Comparison of ENCODE assay signal across 25 cellular contexts in genomic region chr17:17963694-17964436, GRCh38. TPM values are rescaled to one million over a fixed set of nuclear protein-coding genes. Genes with fewer than 3 reads are reported as not detected.
DNase-seq lines count a peak whose midpoint lies in the region; ATAC-seq and TF ChIP-seq lines count a peak whose summit lies in the region.
"Had no signal": no experiment of that assay in that cellular context is flagged by ENCODE, and none has a peak within 500 bp of the region (broad histone marks: within the 10 kb centered on the region; RNA-seq: fewer than 3 reads in every experiment).

No MANE protein-coding gene starts in this region.

- peak overlapping the region; percentile 10; the same call in 1 of the 2 replicates for H3K4me2 ChIP-seq in KMS-11
- no peak overlapping the region for H3K4me2 ChIP-seq in smooth muscle cell
- H3K4me2 ChIP-seq: GM23338 had no signal

- peaks cover 15% of the 10 kb centered on the region for H3F3A ChIP-seq in smooth muscle cell (ENCODE audit: low read depth)

- no peaks in the 10 kb centered on the region for H3K9me3 Mint-ChIP-seq in CD4-positive, alpha-beta memory T cell
- H3K9me3 Mint-ChIP-seq in dendritic cell treated with granulocyte-macrophage colony-stimulating factor and Interleukin-4, amounts not matched to agents 40 ng/mL and 50 ng/mL, for 4 days: no peaks in the 10 kb centered on the region
- H3K9me3 Mint-ChIP-seq: CD14-positive monocyte, endodermal cell, GM23338 had no signal

- H3K4me1 ChIP-seq in CD4-positive, alpha-beta memory T cell (ENCODE audit: insufficient read depth, low read length): peaks cover 40% of the 10 kb centered on the region
- peaks cover 44% of the 10 kb centered on the region for H3K4me1 ChIP-seq in KMS-11 (ENCODE audit: low read depth, poor library complexity, severe bottlenecking)
- peaks cover 6% of the 10 kb centered on the region for H3K4me1 ChIP-seq in smooth muscle cell (ENCODE audit: low read depth)
- H3K4me1 ChIP-seq in thyroid gland: peaks cover 33 to 41% of the 10 kb centered on the region in 2 donors

- TF ChIP-seq CTCF in KMS-11 (conservative IDR thresholded peaks at IDR 0.05; ENCODE audit: low read depth, low read length) (no peak), smooth muscle cell (IDR thresholded peaks at IDR 0.05; ENCODE audit: borderline replicate concordance, insufficient read depth, poor library complexity, severe bottlenecking) (no peak), thyroid gland (IDR thresholded peaks at IDR 0.05) (no peak)

- H3K9ac ChIP-seq in KMS-11: no peak overlapping the region
- H3K9ac ChIP-seq in smooth muscle cell (ENCODE audit: low read depth): no peak overlapping the region

- no peak overlapping the region for H3K4me3 ChIP-seq in CD4-positive, alpha-beta memory T cell (ENCODE audit: low read length in 2 of 2)
- H3K4me3 ChIP-seq in KMS-11 (IDR thresholded peaks at IDR 0.05; ENCODE audit: insufficient read depth, low read depth, low read length) (no peak overlapping the region), smooth muscle cell (no peak overlapping the region), thyroid gland (replicated peaks in 1 of 3) (no peak overlapping the region)
- H3K4me3 ChIP-seq: GM23338, prostate gland, sigmoid colon, SJCRH30, transverse colon had no signal

- no peaks in the 10 kb centered on the region for H3K36me3 ChIP-seq in CD4-positive, alpha-beta memory T cell (ENCODE audit: insufficient read depth, low read length)
- no peaks in the 10 kb centered on the region for H3K36me3 ChIP-seq in KMS-11 (ENCODE audit: insufficient read depth)
- H3K36me3 ChIP-seq in smooth muscle cell (ENCODE audit: low read depth): no peaks in the 10 kb centered on the region
- H3K36me3 ChIP-seq in thyroid gland: no peaks in the 10 kb centered on the region
- H3K36me3 ChIP-seq: prostate gland, sigmoid colon, SJCRH30, transverse colon had no signal

- WGBS in smooth muscle cell (ENCODE audit: low lambda C conversion rate): 79% methylated on average over 7 of the region's 7 CpGs
- 84 to 88% methylated on average over 7 of the region's 7 CpGs for WGBS in thyroid gland, 2 donors

- peaks cover 4 to 10% of the 10 kb centered on the region in 2 donors for H3K36me3 Mint-ChIP-seq in CD4-positive, alpha-beta memory T cell
- no peaks in the 10 kb centered on the region for H3K36me3 Mint-ChIP-seq in dendritic cell treated with granulocyte-macrophage colony-stimulating factor and Interleukin-4, amounts not matched to agents 40 ng/mL and 50 ng/mL, for 4 days (ENCODE audit: low read depth)

- TF ChIP-seq POLR2A in thyroid gland (IDR thresholded peaks at IDR 0.05): no peak

- H3K79me2 ChIP-seq in KMS-11 (ENCODE audit: insufficient read depth, low read depth) (no peaks in the 10 kb centered on the region), smooth muscle cell (ENCODE audit: low read depth) (peaks cover 88% of the 10 kb centered on the region)

- H4K20me1 ChIP-seq in KMS-11 (ENCODE audit: insufficient read depth) (no peaks in the 10 kb centered on the region), smooth muscle cell (ENCODE audit: low read depth) (peaks cover 71% of the 10 kb centered on the region)

- no peak overlapping the region for H3K27ac ChIP-seq in CD4-positive, alpha-beta memory T cell (ENCODE audit: low read depth, low read length)
- H3K27ac ChIP-seq in KMS-11 (no peak overlapping the region), smooth muscle cell (ENCODE audit: low read depth) (peak overlapping the region; percentile 24), thyroid gland (no peak overlapping the region)
- H3K27ac ChIP-seq: prostate gland, sigmoid colon, SJCRH30, transverse colon had no signal

- POLR2A ChIA-PET in CD4-positive, alpha-beta memory T cell (lab: Charles Lee; ENCODE audit: partially characterized antibody): interaction anchor here (1.2 kb wide), 1 partner anchor 8 kb away, joined by 3 read pairs; the partner anchor contains the start of gene TOM1L2

- no peaks in the 10 kb centered on the region for H3K27me3 Mint-ChIP-seq in CD4-positive, alpha-beta memory T cell
- H3K27me3 Mint-ChIP-seq in dendritic cell treated with granulocyte-macrophage colony-stimulating factor and Interleukin-4, amounts not matched to agents 40 ng/mL and 50 ng/mL, for 4 days: no peaks in the 10 kb centered on the region
- H3K27me3 Mint-ChIP-seq: naive B cell had no signal

- H3K27me3 ChIP-seq in CD4-positive, alpha-beta memory T cell (ENCODE audit: insufficient read depth, low read length): no peaks in the 10 kb centered on the region
- H3K27me3 ChIP-seq in KMS-11 (ENCODE audit: insufficient read depth, low read depth) (no peaks in the 10 kb centered on the region), smooth muscle cell (ENCODE audit: low read depth) (no peaks in the 10 kb centered on the region), thyroid gland (no peaks in the 10 kb centered on the region)
- H3K27me3 ChIP-seq: sigmoid colon, SJCRH30, transverse colon had no signal

- peak overlapping the region in 4 of 7 donors; percentile 0 to 58 (median 28) for H3K27ac Mint-ChIP-seq in CD4-positive, alpha-beta memory T cell
- peak overlapping the region; percentile 14 for H3K27ac Mint-ChIP-seq in dendritic cell treated with granulocyte-macrophage colony-stimulating factor and Interleukin-4, amounts not matched to agents 40 ng/mL and 50 ng/mL, for 4 days
- H3K27ac Mint-ChIP-seq: endodermal cell, GM23338 had no signal

- intact Hi-C loops in CD4-positive, alpha-beta memory T cell (cut with micrococcal nuclease): no loop called here
- intact Hi-C loops in dendritic cell treated with granulocyte-macrophage colony-stimulating factor and Interleukin-4, amounts not matched to agents 40 ng/mL and 50 ng/mL, for 4 days (cut with micrococcal nuclease): no loop called here
- intact Hi-C loops in thyroid gland (cut with DNase I): no loop called here

- H3K4me1 Mint-ChIP-seq in CD4-positive, alpha-beta memory T cell: peaks cover 45 to 66% (median 58%) of the 10 kb centered on the region in 4 donors
- peaks cover 33% of the 10 kb centered on the region for H3K4me1 Mint-ChIP-seq in dendritic cell treated with granulocyte-macrophage colony-stimulating factor and Interleukin-4, amounts not matched to agents 40 ng/mL and 50 ng/mL, for 4 days (ENCODE audit: low read depth)

- H3K4me3 Mint-ChIP-seq in CD4-positive, alpha-beta memory T cell: no peak overlapping the region
- H3K4me3 Mint-ChIP-seq in dendritic cell treated with granulocyte-macrophage colony-stimulating factor and Interleukin-4, amounts not matched to agents 40 ng/mL and 50 ng/mL, for 4 days: no peak overlapping the region
- H3K4me3 Mint-ChIP-seq: CD14-positive monocyte, endodermal cell, GM23338, naive B cell had no signal

- H2AFZ ChIP-seq in KMS-11 (ENCODE audit: low read depth) (no peak overlapping the region), smooth muscle cell (ENCODE audit: low read depth) (no peak overlapping the region)
- H2AFZ ChIP-seq: GM23338 had no signal

- no peak for DNase-seq in CD4-positive, alpha-beta memory T cell
- DNase-seq in smooth muscle cell (lab: John Stamatoyannopoulos, UW; ENCODE audit: unreplicated experiment) (no peak), thyroid gland (no peak), T1000 (lab: John Stamatoyannopoulos, UW) (no peak)
- DNase-seq: activated CD4-positive, alpha-beta T cell treated with anti-CD3 and anti-CD28 coated beads for 48 hours; activated gamma-delta T cell; endodermal cell; foreskin fibroblast; KBM-7; naive B cell; NCI-H1417; NCI-H2029; NCI-H2227 treated with DMSO at 0.1 percent for 48 hours; sigmoid colon; SJCRH30; stimulated activated CD4-positive, alpha-beta T cell treated with anti-CD3 and anti-CD28 coated beads, Interleukin-4, amount 100 ng/mL, for 24 hours; SW 1271; T-helper 9 cell; transverse colon had no signal

- no peaks in the 10 kb centered on the region for H3K9me3 ChIP-seq in CD4-positive, alpha-beta memory T cell (ENCODE audit: control insufficient read depth in 1 of 2, low read length in 2 of 2)
- H3K9me3 ChIP-seq in smooth muscle cell (replicated peaks; ENCODE audit: low read depth) (no peaks in the 10 kb centered on the region), thyroid gland (no peaks in the 10 kb centered on the region)
- H3K9me3 ChIP-seq: prostate gland, sigmoid colon, SJCRH30, transverse colon had no signal

- CTCF ChIA-PET in CD4-positive, alpha-beta memory T cell (lab: Charles Lee; ENCODE audit: partially characterized antibody): no interaction called here

- ATAC-seq in HG02642 (IDR thresholded peaks at IDR 0.05; ENCODE audit: poor library complexity, unreplicated experiment): no peak
- ATAC-seq: GM23338 had no signal

RNA-seq across cellular contexts. Expression of gene TOM1L2, which starts 8.3 kb away (rescaled TPM):
- 10 to 100 TPM; 59.4 to 63.1 TPM for total RNA-seq in CD4-positive, alpha-beta memory T cell
- polyA plus RNA-seq in CD4-positive, alpha-beta memory T cell: 10 to 100 TPM in 1 of 2 donors, 1 to 10 TPM in 1; 1.6 to 12.0 TPM
- total RNA-seq in smooth muscle cell (27.0 and 27.3 TPM in 2 replicates), thyroid gland (100 to 1,000 TPM; 138 to 881 (median 257) TPM)
- polyA plus RNA-seq in smooth muscle cell: 20.3 and 37.9 TPM in 2 replicates

RNA-seq across cellular contexts. Expression of gene DRC3, which starts 8.8 kb away (rescaled TPM):
- under 1 TPM; 0.64 to 0.67 TPM for total RNA-seq in CD4-positive, alpha-beta memory T cell
- under 1 TPM in 1 of 2 donors, not detected in 1; 0.24 TPM for polyA plus RNA-seq in CD4-positive, alpha-beta memory T cell
- total RNA-seq in smooth muscle cell (0.72 TPM in 1 of 2 replicates, not detected in the other), thyroid gland (10 to 100 TPM; 18.5 to 28.7 (median 23.4) TPM)
- 0.83 and 2.4 TPM in 2 replicates for polyA plus RNA-seq in smooth muscle cell
- total RNA-seq: GM23338 had no signal

Comparison
In these comparisons a context has a peak if more than half of its experiments do, and no peak if none do; other contexts are left out.
1. RNA of gene DRC3, which starts 8.8 kb away (total RNA-seq): 18.5 to 28.7 TPM in thyroid gland; 0.72 TPM in smooth muscle cell and 0.64 to 0.67 TPM in CD4-positive, alpha-beta memory T cell; every median in the first group is over 10 times any median in the second.